In genomic region chr11:13667245-13667644, GRCh38 we compare ENCODE assay signal across 8 cellular contexts. TPM values are rescaled to one million over a fixed set of nuclear protein-coding genes. Genes with fewer than 3 reads are reported as not detected.
A peak's percentile ranks its signal among the peaks of the same experiment; 100 is the strongest.
DNase-seq lines count a peak whose midpoint lies in the region; ATAC-seq and TF ChIP-seq lines count a peak whose summit lies in the region.

No MANE protein-coding gene starts in this region.

- BruUV-seq in Calu3 (replicated peaks; lab: Mats Ljungman, UMichigan) = no TSS peak

- H3K9me3 Mint-ChIP-seq in Calu3 (ENCODE audit: low read depth, unreplicated experiment) = no peaks in the 10 kb centered on the region

- DNase-seq in Calu3 (no peak), NCI-H1694 treated with DMSO at 0.1 percent for 48 hours (lab: John Stamatoyannopoulos, UW) (peak; percentile 67), choroid plexus epithelial cell (ENCODE audit: low read depth) (peak; percentile 8), NOMO-1 treated with DMSO at 0.1 percent for 48 hours (lab: John Stamatoyannopoulos, UW; ENCODE audit: unreplicated experiment) (no peak), thyroid gland (no peak)
- DNase-seq in activated CD8-positive, alpha-beta memory T cell treated with anti-CD3 and anti-CD28 coated beads, Interleukin-2, amount 50 U/mL, for 4 hours = no peak

- H3K36me3 ChIP-seq in neuron (ENCODE audit: insufficient read depth, low read length) (no peaks in the 10 kb centered on the region), thyroid gland (no peaks in the 10 kb centered on the region)

- no peak for ATAC-seq in GM18873 (IDR thresholded peaks at IDR 0.05; ENCODE audit: low FRiP score, unreplicated experiment)

- intact Hi-C loops in Calu3 (cut with micrococcal nuclease; ENCODE audit: unreplicated experiment) (loop anchor here (10.0 kb wide), 1 partner anchor 182 kb away; no protein-coding TSS in a partner anchor), thyroid gland (cut with DNase I) (no loop called here)

- TF ChIP-seq POLR2A in thyroid gland (IDR thresholded peaks at IDR 0.05) = no peak

- 67 to 69% methylated on average over 5 of the region's 5 CpGs for WGBS in thyroid gland, 2 donors

- CTCF ChIA-PET in Calu3 (lab: Charles Lee) = no interaction called here

- H3K4me3 Mint-ChIP-seq in Calu3 (ENCODE audit: low read depth, unreplicated experiment) = peak overlapping the region; percentile 94

- peaks cover 21% of the 10 kb centered on the region for H3K4me1 Mint-ChIP-seq in Calu3 (ENCODE audit: low read depth, unreplicated experiment)

- H3K9me3 ChIP-seq in neuron (ENCODE audit: low read length) (no peaks in the 10 kb centered on the region), thyroid gland (no peaks in the 10 kb centered on the region)

- peaks cover 14% of the 10 kb centered on the region for H3K4me1 ChIP-seq in neuron (ENCODE audit: insufficient read depth, low read length)
- peaks cover 0 to 6% of the 10 kb centered on the region in 2 donors for H3K4me1 ChIP-seq in thyroid gland

- H3K27me3 ChIP-seq in neuron (ENCODE audit: insufficient read depth, low read length) (no peaks in the 10 kb centered on the region), thyroid gland (no peaks in the 10 kb centered on the region)

- peak overlapping the region; percentile 85 for H3K4me3 ChIP-seq in choroid plexus epithelial cell (ENCODE audit: low read depth, low read length)
- H3K4me3 ChIP-seq in neuron (ENCODE audit: low read length) = peak overlapping the region; percentile 97
- peak overlapping the region in 1 of 3 donors; percentile 81 for H3K4me3 ChIP-seq in thyroid gland (replicated peaks in 1 of 3)

- no peaks in the 10 kb centered on the region for H3K27me3 Mint-ChIP-seq in Calu3 (ENCODE audit: unreplicated experiment)

- TF ChIP-seq CTCF in Calu3 (IDR thresholded peaks at IDR 0.05; ENCODE audit: unreplicated experiment) (no peak), choroid plexus epithelial cell (conservative IDR thresholded peaks at IDR 0.05; ENCODE audit: low read depth, low read length) (no peak), thyroid gland (IDR thresholded peaks at IDR 0.05) (no peak)

- no peak overlapping the region for H3K27ac Mint-ChIP-seq in Calu3 (ENCODE audit: unreplicated experiment)

- H3K27ac ChIP-seq in thyroid gland = no peak overlapping the region

- peaks cover 24% of the 10 kb centered on the region for H3K36me3 Mint-ChIP-seq in Calu3 (ENCODE audit: insufficient read depth, unreplicated experiment)

- H2AFZ ChIP-seq in neuron (ENCODE audit: low read depth, low read length) = peak overlapping the region; percentile 98

RNA-seq across cellular contexts. Expression of gene FAR1, which starts 1.2 kb away (rescaled TPM):
- 98.9 and 99.6 TPM in 2 replicates for total RNA-seq in Calu3 (2022)
- total RNA-seq in thyroid gland = 10 to 100 TPM; 43.8 to 76.0 (median 48.9) TPM

Comparison
In these comparisons a context has a peak if more than half of its experiments do, and no peak if none do; other contexts are left out.
1. DNase-seq: peak in NCI-H1694 treated with DMSO at 0.1 percent for 48 hours (single experiment) and choroid plexus epithelial cell (single experiment); none in Calu3 (single experiment), NOMO-1 treated with DMSO at 0.1 percent for 48 hours (single experiment), activated CD8-positive, alpha-beta memory T cell treated with anti-CD3 and anti-CD28 coated beads, Interleukin-2, amount 50 U/mL, for 4 hours (single experiment) and thyroid gland (0 of 2).